Comparison of ENCODE assay signal across 14 cellular contexts in genomic region chr3:8442993-8443670, GRCh38. TPM values are rescaled to one million over a fixed set of nuclear protein-coding genes. Genes with fewer than 3 reads are reported as not detected.
DNase-seq lines count a peak whose midpoint lies in the region; ATAC-seq and TF ChIP-seq lines count a peak whose summit lies in the region.
"Had no signal": no experiment of that assay in that cellular context is flagged by ENCODE, and none has a peak within 500 bp of the region (broad histone marks: within the 10 kb centered on the region; RNA-seq: fewer than 3 reads in every experiment).

No MANE protein-coding gene starts in this region.

- peak overlapping the region; percentile 15 for H2BK120ac ChIP-seq in mesenchymal stem cell (ENCODE audit: low read depth, low read length)

- peak overlapping the region; percentile 12 to 97 for H2BK12ac ChIP-seq in mesenchymal stem cell (ENCODE audit: low read length in 2 of 2)

- peak overlapping the region; percentile 40 for H4K8ac ChIP-seq in mesenchymal stem cell (ENCODE audit: low read length)

- WGBS in heart left ventricle, 4 donors: 63 to 72% (median 65%) methylated on average over 5 of the region's 5 CpGs
- WGBS in mesenchymal stem cell: 45% methylated on average over 2 of the region's 5 CpGs
- WGBS in upper lobe of left lung, 2 donors: 58 to 62% methylated on average over 5 of the region's 5 CpGs

- H3K4me3 ChIP-seq in heart left ventricle (no peak overlapping the region), coronary artery (no peak overlapping the region), mesenchymal stem cell (ENCODE audit: insufficient read depth in 1 of 2, low read depth in 1 of 2, low read length in 2 of 2) (no peak overlapping the region), upper lobe of left lung (no peak overlapping the region)

- DNase-seq in heart left ventricle (no peak), Right ventricle myocardium inferior (ENCODE audit: missing footprints) (no peak), coronary artery (ENCODE audit: low spot score) (no peak), mesenchymal stem cell (peak; percentile 60), upper lobe of left lung (no peak), foreskin melanocyte (no peak), NK-92 (lab: John Stamatoyannopoulos, UW; ENCODE audit: unreplicated experiment) (no peak)
- DNase-seq: activated CD8-positive, alpha-beta memory T cell treated with anti-CD3 and anti-CD28 coated beads, Interleukin-2, amount 50 U/mL, for 4 hours; activated naive CD8-positive, alpha-beta T cell treated with anti-CD3 and anti-CD28 coated beads, Interleukin-2, amount 10 ng/mL, durations not matched to agents 7 days and 5 days; NCI-H1436; NCI-H526; SIG-M5; stimulated activated CD4-positive, alpha-beta T cell treated with anti-CD3 and anti-CD28 coated beads, Interleukin-15, amount 100 ng/mL, for 24 hours had no signal

- H3K79me1 ChIP-seq in mesenchymal stem cell (replicated peaks; ENCODE audit: low read length, poor library complexity, severe bottlenecking): no peaks in the 10 kb centered on the region

- H2BK15ac ChIP-seq in mesenchymal stem cell (ENCODE audit: low read depth, poor library complexity, severe bottlenecking): peak overlapping the region; percentile 26

- no peak overlapping the region for H2AFZ ChIP-seq in mesenchymal stem cell (ENCODE audit: low read depth, low read length)

- H3K4ac ChIP-seq in mesenchymal stem cell (ENCODE audit: low read depth in 1 of 2, low read length in 2 of 2): peak overlapping the region in 1 of 2 experiments; percentile 81

- H3K23ac ChIP-seq in mesenchymal stem cell (ENCODE audit: low read length in 2 of 2): no peak overlapping the region

- H2AK5ac ChIP-seq in mesenchymal stem cell (ENCODE audit: low read length, severe bottlenecking): peak overlapping the region; percentile 98

- no peaks in the 10 kb centered on the region for H3K27me3 ChIP-seq in heart left ventricle
- no peaks in the 10 kb centered on the region for H3K27me3 ChIP-seq in mesenchymal stem cell (ENCODE audit: control insufficient read depth in 1 of 2, insufficient read depth in 1 of 2, low read length in 2 of 2)
- no peaks in the 10 kb centered on the region for H3K27me3 ChIP-seq in upper lobe of left lung

- H3K36me3 ChIP-seq in heart left ventricle (no peaks in the 10 kb centered on the region), mesenchymal stem cell (ENCODE audit: control insufficient read depth in 1 of 2, insufficient read depth in 2 of 2, low read depth in 1 of 2, low read length in 2 of 2) (no peaks in the 10 kb centered on the region), upper lobe of left lung (no peaks in the 10 kb centered on the region)

- no peak overlapping the region for H3K4me2 ChIP-seq in mesenchymal stem cell (ENCODE audit: low read length, poor library complexity, severe bottlenecking)

- H3K27ac ChIP-seq in heart left ventricle (peak overlapping the region in 9 of 12 donors; percentile 40 to 81 (median 72)), coronary artery (peak overlapping the region; percentile 78 to 80), mesenchymal stem cell (ENCODE audit: low read length, poor library complexity, severe bottlenecking) (peak overlapping the region; percentile 100), upper lobe of left lung (peak overlapping the region; percentile 79 to 85 (median 82))

- H3K4me1 ChIP-seq in heart left ventricle: peaks cover 3 to 47% (median 32%) of the 10 kb centered on the region in 12 donors
- H3K4me1 ChIP-seq in mesenchymal stem cell (ENCODE audit: control insufficient read depth, insufficient read depth, low read depth, low read length): peaks cover 11% of the 10 kb centered on the region
- peaks cover 30 to 36% (median 34%) of the 10 kb centered on the region in 4 donors for H3K4me1 ChIP-seq in upper lobe of left lung

- H3K18ac ChIP-seq in mesenchymal stem cell (ENCODE audit: low read depth in 1 of 2, low read length in 2 of 2): peak overlapping the region; percentile 9 to 88

- no peak for TF ChIP-seq EP300 in upper lobe of left lung (IDR thresholded peaks at IDR 0.05)

- no peak for ATAC-seq in heart left ventricle
- ATAC-seq in Right ventricle myocardium inferior: no peak
- no peak for ATAC-seq in upper lobe of left lung (ENCODE audit: low FRiP score in 2 of 2)
- ATAC-seq in GM21447 (IDR thresholded peaks at IDR 0.05; ENCODE audit: unreplicated experiment): no peak

- intact Hi-C loops in heart left ventricle (cut with DNase I): loop anchor here (1.0 to 10.0 kb wide), 10 partner anchors 39 to 180 kb away; partner anchors contain the start of gene LMCD1 (in 6 of the 10)
- intact Hi-C loops in Right ventricle myocardium inferior (cut with DNase I): loop anchor here (1.0 to 5.0 kb wide), 6 partner anchors 39 to 180 kb away; partner anchors contain the start of gene LMCD1

- H3K9ac ChIP-seq in mesenchymal stem cell (ENCODE audit: low read length): peak overlapping the region; percentile 88

- H3K9me3 ChIP-seq in heart left ventricle (no peaks in the 10 kb centered on the region), mesenchymal stem cell (ENCODE audit: control insufficient read depth, low read length) (no peaks in the 10 kb centered on the region), upper lobe of left lung (peaks cover 0 to 4% (median 0%) of the 10 kb centered on the region in 4 donors)

- H2BK5ac ChIP-seq in mesenchymal stem cell (ENCODE audit: low read depth, low read length, poor library complexity, severe bottlenecking): peak overlapping the region; percentile 94

- no peak overlapping the region for H3K14ac ChIP-seq in mesenchymal stem cell (ENCODE audit: low read length in 2 of 2)

- TF ChIP-seq CTCF in heart left ventricle (IDR thresholded peaks at IDR 0.05) (no peak), coronary artery (IDR thresholded peaks at IDR 0.05) (no peak), upper lobe of left lung (IDR thresholded peaks at IDR 0.05) (no peak)

- H4K91ac ChIP-seq in mesenchymal stem cell (ENCODE audit: low read length): peak overlapping the region; percentile 44

- no peak for TF ChIP-seq POLR2A in heart left ventricle (IDR thresholded peaks at IDR 0.05)
- TF ChIP-seq POLR2A in upper lobe of left lung (IDR thresholded peaks at IDR 0.05): no peak

RNA-seq across cellular contexts. Expression of gene LMCD1, which starts 58.5 kb away (rescaled TPM):
- 100 to 1,000 TPM in 1 of 9 donors, 10 to 100 TPM in 8; 36.8 to 382 (median 54.6) TPM for total RNA-seq in heart left ventricle
- polyA plus RNA-seq in heart left ventricle: 100 to 1,000 TPM in 1 of 2 donors, 10 to 100 TPM in 1; 34.9 to 661 TPM
- total RNA-seq in Right ventricle myocardium inferior: 48.1 TPM
- polyA plus RNA-seq in mesenchymal stem cell (2013, experiment 1 of 2): 22.4 TPM
- 23.5 TPM for polyA plus RNA-seq in mesenchymal stem cell (2013, experiment 2 of 2)
- 100 to 1,000 TPM in 4 of 6 donors, 10 to 100 TPM in 2; 47.4 to 269 (median 118) TPM for total RNA-seq in upper lobe of left lung
